Comparison of ENCODE assay signal across 8 cellular contexts in genomic region chr15:88546248-88547129, GRCh38. TPM values are rescaled to one million over a fixed set of nuclear protein-coding genes. Genes with fewer than 3 reads are reported as not detected.
A peak's percentile ranks its signal among the peaks of the same experiment; 100 is the strongest.
DNase-seq lines count a peak whose midpoint lies in the region; ATAC-seq, FAIRE-seq and TF ChIP-seq lines count a peak whose summit lies in the region.

TSS of gene DET1 (minus strand) at chr15:88546681. CDS start at chr15:88531705, 14,976 bp downstream.

- H3K4me1 Mint-ChIP-seq in GM23338 (peaks cover 15% of the 10 kb centered on the region), natural killer cell (peaks cover 7 to 8% of the 10 kb centered on the region in 2 donors)

- H3K36me3 Mint-ChIP-seq in GM23338 (ENCODE audit: low read depth): peaks cover 7% of the 10 kb centered on the region; the same call in 2 of the 3 replicates
- no peaks in the 10 kb centered on the region for H3K36me3 Mint-ChIP-seq in natural killer cell

- H3K27me3 Mint-ChIP-seq in GM23338 (ENCODE audit: insufficient read depth, low read depth, poor library complexity): no peaks in the 10 kb centered on the region
- no peaks in the 10 kb centered on the region for H3K27me3 Mint-ChIP-seq in natural killer cell (ENCODE audit: low read depth in 2 of 2)

- peak within 1 kb of the TSS; percentile 93 for H2AFZ ChIP-seq in GM23338

- no peaks in the 10 kb centered on the region for H4K20me1 ChIP-seq in GM23338 (replicated peaks; ENCODE audit: insufficient read depth)

- no peaks in the 10 kb centered on the region for H3K27me3 ChIP-seq in GM23338 (ENCODE audit: insufficient read depth)

- DNase-seq in ELF-1 (ENCODE audit: low read depth, low spot score): peak; percentile 97
- DNase-seq in GM23338 (ENCODE audit: low spot score): peak; percentile 97
- DNase-seq in Kasumi-1 (lab: John Stamatoyannopoulos, UW): peak; percentile 98
- peak; percentile 92 for DNase-seq in RCC 7860 (ENCODE audit: low spot score)
- DNase-seq in activated T-helper 1 cell treated with anti-CD3 and anti-CD28 coated beads, Interleukin-2, amount 50 U/mL, for 16 hours (ENCODE audit: low read depth in 1 of 2, low spot score in 1 of 2): peak; percentile 85 to 92
- peak; percentile 92 for DNase-seq in fibroblast of peridontal ligament (ENCODE audit: extremely low read depth)
- DNase-seq in natural killer cell: peak; percentile 76
- DNase-seq in stimulated activated naive CD4-positive, alpha-beta T cell (lab: John Stamatoyannopoulos, UW): peak; percentile 92 to 99 (median 92)

- H3K36me3 ChIP-seq in GM23338 (ENCODE audit: insufficient read depth): no peaks in the 10 kb centered on the region

- H3K4me3 Mint-ChIP-seq in GM23338: peak within 1 kb of the TSS; percentile 87
- peak within 1 kb of the TSS; percentile 84 for H3K4me3 Mint-ChIP-seq in natural killer cell

- H3K4me2 ChIP-seq in GM23338: peak within 1 kb of the TSS; percentile 90

- peak; percentile 28 for FAIRE-seq in RCC 7860 (lab: Jason Lieb, UNC)

- H3K9me2 ChIP-seq in GM23338 (ENCODE audit: insufficient read depth): peaks cover 4% of the 10 kb centered on the region; the same call in 1 of the 2 replicates

- H3F3A ChIP-seq in GM23338 (replicated peaks; ENCODE audit: low read depth): no peaks in the 10 kb centered on the region

- H3K27ac Mint-ChIP-seq in GM23338: peak within 1 kb of the TSS; percentile 95
- H3K27ac Mint-ChIP-seq in natural killer cell: peak within 1 kb of the TSS; percentile 77 to 87

- H3K9me3 Mint-ChIP-seq in GM23338: peaks cover 3% of the 10 kb centered on the region
- H3K9me3 Mint-ChIP-seq in natural killer cell: no peaks in the 10 kb centered on the region

- intact Hi-C loops in natural killer cell (cut with micrococcal nuclease): no loop called here

- peak within 1 kb of the TSS; percentile 83 for H3K4me3 ChIP-seq in GM23338

- peak within 1 kb of the TSS; percentile 100 for H3K27ac ChIP-seq in GM23338 (ENCODE audit: low read depth)

- H3K79me2 ChIP-seq in GM23338 (replicated peaks; ENCODE audit: insufficient read depth): no peaks in the 10 kb centered on the region

- TF ChIP-seq CTCF in GM23338 (conservative IDR thresholded peaks at IDR 0.05; ENCODE audit: low read depth in 2 of 2) (peak; percentile 70 to 91), natural killer cell (IDR thresholded peaks at IDR 0.05) (peak; percentile 53)

- ATAC-seq in GM23338 (peak; percentile 99), natural killer cell (peak; percentile 90 to 98 (median 94))

- peaks cover 17% of the 10 kb centered on the region for H3K4me1 ChIP-seq in GM23338 (ENCODE audit: insufficient read depth)

TF ChIP-seq in GM23338, 12 proteins besides CTCF, POLR2A, EP300 and RAD21 (continues in another document):
- no peak for TF ChIP-seq STAT1 (IDR thresholded peaks at IDR 0.05; ENCODE audit: unreplicated experiment)
- TF ChIP-seq ZNF462 (CRISPR knock-in tag; IDR thresholded peaks at IDR 0.05): no peak
- TF ChIP-seq EZH2 (IDR thresholded peaks at IDR 0.05; ENCODE audit: low read depth, unreplicated experiment): no peak
- TF ChIP-seq CREB1 (CRISPR knock-in tag; IDR thresholded peaks at IDR 0.05; ENCODE audit: low read depth): peak; percentile 65
- no peak for TF ChIP-seq EZH2phosphoT487 (IDR thresholded peaks at IDR 0.05; ENCODE audit: unreplicated experiment)
- TF ChIP-seq ZNF331 (CRISPR knock-in tag; IDR thresholded peaks at IDR 0.05; ENCODE audit: low read depth): no peak
- TF ChIP-seq ZNF114 (CRISPR knock-in tag; IDR thresholded peaks at IDR 0.05): peak; percentile 92; the same call in 1 of the 2 replicates
- TF ChIP-seq ETS1 (IDR thresholded peaks at IDR 0.05): peak; percentile 86

RNA-seq across cellular contexts. Expression of gene DET1, which starts in this region (rescaled TPM):
- 6.6 and 8.6 TPM in 2 replicates for total RNA-seq in GM23338 (2014; rRNA removed; shearing (Covaris generic))
- 4.2 and 5.5 TPM in 2 replicates for polyA plus RNA-seq in GM23338 (2016; fragmentation: Nextera tagmentation; extraction: Ambion mirVana)
- total RNA-seq in natural killer cell: 1 to 10 TPM; 3.9 to 5.8 (median 5.2) TPM

Comparison
In these comparisons a context has a peak if more than half of its experiments do, and no peak if none do; other contexts are left out.
1. Peak in every context shown above with its lines: DNase-seq, ATAC-seq, H3K4me3 ChIP-seq and H3K27ac ChIP-seq.